2 cellular contexts compared by ENCODE assay signal in genomic region chr3:21017115-21017852, GRCh38.
TF ChIP-seq lines count a peak whose summit lies in the region.

No MANE protein-coding gene starts in this region.

TF ChIP-seq in SK-N-SH, 30 proteins besides CTCF, POLR2A, EP300 and RAD21 (continued from another document):
- TF ChIP-seq, protein P1, sequence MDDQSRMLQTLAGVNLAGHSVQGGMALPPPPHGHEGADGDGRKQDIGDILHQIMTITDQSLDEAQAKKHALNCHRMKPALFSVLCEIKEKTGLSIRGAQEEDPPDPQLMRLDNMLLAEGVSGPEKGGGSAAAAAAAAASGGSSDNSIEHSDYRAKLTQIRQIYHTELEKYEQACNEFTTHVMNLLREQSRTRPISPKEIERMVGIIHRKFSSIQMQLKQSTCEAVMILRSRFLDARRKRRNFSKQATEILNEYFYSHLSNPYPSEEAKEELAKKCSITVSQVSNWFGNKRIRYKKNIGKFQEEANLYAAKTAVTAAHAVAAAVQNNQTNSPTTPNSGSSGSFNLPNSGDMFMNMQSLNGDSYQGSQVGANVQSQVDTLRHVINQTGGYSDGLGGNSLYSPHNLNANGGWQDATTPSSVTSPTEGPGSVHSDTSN (IDR thresholded peaks at IDR 0.05) = no peak
- TF ChIP-seq GATA2 (CRISPR knock-in tag; IDR thresholded peaks at IDR 0.05) (no peak), IRF3 (IDR thresholded peaks at IDR 0.05; ENCODE audit: low read depth, low read length) (no peak), EZH2phosphoT487 (IDR thresholded peaks at IDR 0.05; ENCODE audit: borderline replicate concordance, low read depth) (no peak), POLR2AphosphoS5 (IDR thresholded peaks at IDR 0.05; ENCODE audit: low read depth, low read length) (no peak), NRF1 (IDR thresholded peaks at IDR 0.05; ENCODE audit: low read depth, low read length) (no peak), TEAD4 (IDR thresholded peaks at IDR 0.05; ENCODE audit: borderline replicate concordance, insufficient read depth) (no peak), JUND (IDR thresholded peaks at IDR 0.05) (no peak), NFIC (IDR thresholded peaks at IDR 0.05; ENCODE audit: borderline replicate concordance) (no peak), GABPA (IDR thresholded peaks at IDR 0.05; ENCODE audit: low read depth) (no peak)

TF ChIP-seq in SK-N-SH treated with all-trans-retinoic acid at 6 μM for 48 hours, 23 proteins besides CTCF, POLR2A, EP300 and RAD21 (continued from another document):
- TF ChIP-seq PATZ1 (CRISPR knock-in tag; IDR thresholded peaks at IDR 0.05; ENCODE audit: borderline replicate concordance) = no peak
- TF ChIP-seq, protein P2, sequence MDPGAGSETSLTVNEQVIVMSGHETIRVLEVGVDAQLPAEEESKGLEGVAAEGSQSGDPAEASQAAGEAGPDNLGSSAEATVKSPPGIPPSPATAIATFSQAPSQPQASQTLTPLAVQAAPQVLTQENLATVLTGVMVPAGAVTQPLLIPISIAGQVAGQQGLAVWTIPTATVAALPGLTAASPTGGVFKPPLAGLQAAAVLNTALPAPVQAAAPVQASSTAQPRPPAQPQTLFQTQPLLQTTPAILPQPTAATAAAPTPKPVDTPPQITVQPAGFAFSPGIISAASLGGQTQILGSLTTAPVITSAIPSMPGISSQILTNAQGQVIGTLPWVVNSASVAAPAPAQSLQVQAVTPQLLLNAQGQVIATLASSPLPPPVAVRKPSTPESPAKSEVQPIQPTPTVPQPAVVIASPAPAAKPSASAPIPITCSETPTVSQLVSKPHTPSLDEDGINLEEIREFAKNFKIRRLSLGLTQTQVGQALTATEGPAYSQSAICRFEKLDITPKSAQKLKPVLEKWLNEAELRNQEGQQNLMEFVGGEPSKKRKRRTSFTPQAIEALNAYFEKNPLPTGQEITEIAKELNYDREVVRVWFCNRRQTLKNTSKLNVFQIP (CRISPR knock-in tag; IDR thresholded peaks at IDR 0.05; ENCODE audit: borderline replicate concordance, low read depth) = no peak
- no peak for TF ChIP-seq ESRRG (CRISPR knock-in tag; IDR thresholded peaks at IDR 0.05)
- TF ChIP-seq OSR1 (CRISPR knock-in tag; IDR thresholded peaks at IDR 0.05) = no peak
- TF ChIP-seq ZFP30 (CRISPR knock-in tag; IDR thresholded peaks at IDR 0.05) = no peak
- no peak for TF ChIP-seq ZNF565 (CRISPR knock-in tag; conservative IDR thresholded peaks at IDR 0.05; ENCODE audit: low read depth)
- no peak for TF ChIP-seq GLIS3 (CRISPR knock-in tag; IDR thresholded peaks at IDR 0.05)
- TF ChIP-seq ZNF70 (CRISPR knock-in tag; IDR thresholded peaks at IDR 0.05) = no peak
- TF ChIP-seq BACH2 (CRISPR knock-in tag; IDR thresholded peaks at IDR 0.05; ENCODE audit: borderline replicate concordance) = no peak
- no peak for TF ChIP-seq ZC3H10 (CRISPR knock-in tag; IDR thresholded peaks at IDR 0.05)
- TF ChIP-seq CSRNP3 (CRISPR knock-in tag; IDR thresholded peaks at IDR 0.05) = no peak
- TF ChIP-seq RARB (CRISPR knock-in tag; IDR thresholded peaks at IDR 0.05) = no peak
- TF ChIP-seq TCF4 (CRISPR knock-in tag; IDR thresholded peaks at IDR 0.05; ENCODE audit: borderline replicate concordance) = no peak
TF ChIP-seq in SK-N-SH treated with all-trans-retinoic acid at 6 μM for 48 hours: peak in this region for 0.
